Comparison of ENCODE assay signal across 28 cellular contexts in the genomic region with DNA sequence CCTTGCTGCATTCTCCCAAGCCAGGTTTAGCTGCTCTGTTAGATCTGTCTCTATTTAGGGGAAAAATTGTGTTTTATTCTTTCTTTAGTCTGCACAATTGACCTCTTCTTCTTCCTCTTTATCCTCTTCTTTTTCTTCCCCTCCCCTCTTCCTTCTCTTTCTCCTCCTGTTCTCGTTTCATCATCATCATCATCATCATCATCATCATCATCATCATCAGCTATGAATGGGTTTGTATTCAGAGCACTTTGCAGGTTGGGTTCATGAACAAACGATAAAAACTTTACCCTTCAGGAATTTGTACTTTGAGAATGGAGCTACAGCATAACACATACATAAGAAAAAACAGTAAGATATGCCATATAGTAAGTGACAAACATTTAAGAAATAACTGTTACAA. TPM values are rescaled to one million over a fixed set of nuclear protein-coding genes. Genes with fewer than 3 reads are reported as not detected.
"Had no signal": no experiment of that assay in that cellular context is flagged by ENCODE, and none has a peak within 500 bp of the region (broad histone marks: within the 10 kb centered on the region; RNA-seq: fewer than 3 reads in every experiment).

No MANE protein-coding gene starts in this region.

- H3K9me3 Mint-ChIP-seq: dendritic cell treated with granulocyte-macrophage colony-stimulating factor and Interleukin-4, amounts not matched to agents 40 ng/mL and 50 ng/mL, for 4 days; endodermal cell had no signal

- H3K4me3 ChIP-seq: colonic mucosa, coronary artery, esophagus muscularis mucosa, esophagus squamous epithelium, gastrocnemius medialis, gastroesophageal sphincter, heart left ventricle, heart right ventricle had no signal

- ATAC-seq: effector memory CD8-positive, alpha-beta T cell; esophagus mucosa; foreskin keratinocyte; gastrocnemius medialis; gastroesophageal sphincter; heart left ventricle; heart right ventricle had no signal

- H3K27ac ChIP-seq: colonic mucosa, coronary artery, epithelial cell of prostate, esophagus muscularis mucosa, esophagus squamous epithelium, foreskin keratinocyte, gastrocnemius medialis, gastroesophageal sphincter, heart left ventricle, heart right ventricle had no signal

- H3K9me3 ChIP-seq: colonic mucosa, esophagus muscularis mucosa, esophagus squamous epithelium, gastrocnemius medialis, gastroesophageal sphincter, heart left ventricle, heart right ventricle had no signal

- H3K27me3 Mint-ChIP-seq: dendritic cell treated with granulocyte-macrophage colony-stimulating factor and Interleukin-4, amounts not matched to agents 40 ng/mL and 50 ng/mL, for 4 days; effector memory CD8-positive, alpha-beta T cell had no signal

- DNase-seq: colonic mucosa; cortex of kidney; dermis blood vessel endothelial cell; dorsolateral prefrontal cortex; effector CD4-positive, alpha-beta T cell; effector CD8-positive, alpha-beta T cell; effector memory CD4-positive, alpha-beta T cell; effector memory CD8-positive, alpha-beta T cell; endodermal cell; erythroblast; esophagus squamous epithelium; foreskin fibroblast; foreskin keratinocyte; gastrocnemius medialis; glutamatergic neuron; head of caudate nucleus; heart left ventricle; heart right ventricle had no signal

- FAIRE-seq: colon, endothelial cell of umbilical vein had no signal

- H3K27me3 ChIP-seq: colonic mucosa, esophagus muscularis mucosa, esophagus squamous epithelium, foreskin keratinocyte, gastrocnemius medialis, gastroesophageal sphincter, heart left ventricle, heart right ventricle had no signal

- H3K4me1 Mint-ChIP-seq: endodermal cell had no signal

- H3K4me3 Mint-ChIP-seq: dendritic cell treated with granulocyte-macrophage colony-stimulating factor and Interleukin-4, amounts not matched to agents 40 ng/mL and 50 ng/mL, for 4 days; effector memory CD8-positive, alpha-beta T cell; endodermal cell had no signal

- H3K4me1 ChIP-seq: colonic mucosa, esophagus squamous epithelium, foreskin keratinocyte, gastrocnemius medialis, gastroesophageal sphincter, heart left ventricle, heart right ventricle had no signal

- H3K36me3 ChIP-seq: colonic mucosa, esophagus muscularis mucosa, esophagus squamous epithelium, gastrocnemius medialis, gastroesophageal sphincter, heart left ventricle, heart right ventricle had no signal

- H3K27ac Mint-ChIP-seq: dendritic cell treated with granulocyte-macrophage colony-stimulating factor and Interleukin-4, amounts not matched to agents 40 ng/mL and 50 ng/mL, for 4 days; effector memory CD8-positive, alpha-beta T cell; endodermal cell had no signal

RNA-seq across cellular contexts. Expression of gene GPM6A, which starts 9.1 kb away (rescaled TPM):
- total RNA-seq: fibroblast of villous mesenchyme, foreskin keratinocyte, gastrocnemius medialis had no signal
- polyA plus RNA-seq: fibroblast of lung, foreskin keratinocyte had no signal
